ENCODE assay signal across 32 cellular contexts in genomic region chr5:148224131-148224742, GRCh38. TPM values are rescaled to one million over a fixed set of nuclear protein-coding genes. Genes with fewer than 3 reads are reported as not detected.
A peak's percentile ranks its signal among the peaks of the same experiment; 100 is the strongest.
DNase-seq lines count a peak whose midpoint lies in the region; ATAC-seq and TF ChIP-seq lines count a peak whose summit lies in the region.
"Had no signal": no experiment of that assay in that cellular context is flagged by ENCODE, and none has a peak within 500 bp of the region (broad histone marks: within the 10 kb centered on the region; RNA-seq: fewer than 3 reads in every experiment).

No MANE protein-coding gene starts in this region.

- no peaks in the 10 kb centered on the region for H3K79me2 ChIP-seq in smooth muscle cell (ENCODE audit: low read depth)

- H3K9me3 ChIP-seq in smooth muscle cell (replicated peaks; ENCODE audit: low read depth) (no peaks in the 10 kb centered on the region), BE2C (no peaks in the 10 kb centered on the region)
- H3K9me3 ChIP-seq: ovary, stomach, thyroid gland had no signal

- 18% methylated on average over 2 of the region's 2 CpGs for WGBS in smooth muscle cell (ENCODE audit: low lambda C conversion rate)

- no peaks in the 10 kb centered on the region for H3K4me1 ChIP-seq in smooth muscle cell (ENCODE audit: low read depth)
- no peaks in the 10 kb centered on the region for H3K4me1 ChIP-seq in BE2C
- H3K4me1 ChIP-seq: stomach, thyroid gland had no signal

- peak; percentile 70 for ATAC-seq in esophagus mucosa
- no peak for ATAC-seq in HG02970 (IDR thresholded peaks at IDR 0.05; ENCODE audit: low FRiP score, unreplicated experiment)
- ATAC-seq: activated CD8-positive, alpha-beta memory T cell treated with anti-CD3 and anti-CD28 coated beads, Interleukin-2, amount 10 ng/mL, durations not matched to agents 7 days and 5 days had no signal

- peak overlapping the region; percentile 19 for H3K9ac ChIP-seq in smooth muscle cell (ENCODE audit: low read depth)

- H4K20me1 ChIP-seq in smooth muscle cell (ENCODE audit: low read depth): no peaks in the 10 kb centered on the region

- H3K36me3 ChIP-seq in smooth muscle cell (ENCODE audit: low read depth) (no peaks in the 10 kb centered on the region), BE2C (no peaks in the 10 kb centered on the region; the same call in 1 of the 2 replicates)
- H3K36me3 ChIP-seq: ovary, stomach, thyroid gland had no signal

- intact Hi-C loops in posterior cingulate gyrus (cut with DNase I): no loop called here

- peak overlapping the region; percentile 74 for H3K27ac ChIP-seq in smooth muscle cell (ENCODE audit: low read depth)
- H3K27ac ChIP-seq: ovary, SK-N-MC, stomach, thyroid gland had no signal

- H2AFZ ChIP-seq in smooth muscle cell (ENCODE audit: low read depth): no peak overlapping the region

- no peak overlapping the region for H3K4me3 ChIP-seq in smooth muscle cell
- no peak overlapping the region for H3K4me3 ChIP-seq in BE2C (ENCODE audit: low read depth, low read length)
- H3K4me3 ChIP-seq: ovary, SK-N-MC, stomach, thyroid gland had no signal

- no peak for TF ChIP-seq CTCF in smooth muscle cell (IDR thresholded peaks at IDR 0.05; ENCODE audit: borderline replicate concordance, insufficient read depth, poor library complexity, severe bottlenecking)
- no peak for TF ChIP-seq CTCF in BE2C (IDR thresholded peaks at IDR 0.05; ENCODE audit: low read depth, low read length)

- H3K27me3 ChIP-seq in smooth muscle cell (ENCODE audit: low read depth): peaks cover 5% of the 10 kb centered on the region
- no peaks in the 10 kb centered on the region for H3K27me3 ChIP-seq in BE2C
- H3K27me3 ChIP-seq: ovary, stomach, thyroid gland had no signal

- H3F3A ChIP-seq in smooth muscle cell (ENCODE audit: low read depth): no peaks in the 10 kb centered on the region

- no peak overlapping the region for H3K4me2 ChIP-seq in smooth muscle cell

- DNase-seq in EL: peak; percentile 2
- peak; percentile 39 for DNase-seq in M059J (ENCODE audit: low read depth)
- DNase-seq in smooth muscle cell (lab: John Stamatoyannopoulos, UW; ENCODE audit: unreplicated experiment): no peak
- DNase-seq in BE2C: no peak
- no peak for DNase-seq in posterior cingulate gyrus
- DNase-seq: activated CD4-positive, alpha-beta T cell treated with anti-CD3 and anti-CD28 coated beads, Interleukin-2, amount 50 U/mL, for 4 hours; activated CD4-positive, CD25-positive, alpha-beta regulatory T cell; activated CD8-positive, alpha-beta memory T cell treated with anti-CD3 and anti-CD28 coated beads, Interleukin-2, amount 10 ng/mL, durations not matched to agents 7 days and 5 days; activated naive CD4-positive, alpha-beta T cell treated with anti-CD3 and anti-CD28 coated beads for 36 hours; C1 segment of cervical spinal cord; GDM1; hypothalamus; immature natural killer cell; IMR-90; mesendoderm; NCI-H1048; NCI-H2107; ovary; retina; stimulated activated CD4-positive, alpha-beta T cell treated with anti-CD3 and anti-CD28 coated beads, Interleukin-1b, Interleukin-23, amount 100 ng/mL, for 48 hours; stomach; thyroid gland had no signal

RNA-seq across cellular contexts. Expression of gene MARCOL, which starts 14.1 kb away (rescaled TPM):
- not detected in 2 replicates for total RNA-seq in M059J (2014; rRNA removed; shearing (Covaris generic))
- total RNA-seq in esophagus mucosa (not detected), smooth muscle cell (1.2 TPM in 1 of 2 replicates, not detected in the other)
- polyA plus RNA-seq in smooth muscle cell: not detected in 2 replicates
- not detected for polyA plus RNA-seq in BE2C (2012; ENCODE audit: insufficient read depth, insufficient read length, low read depth)
- total RNA-seq: activated CD8-positive, alpha-beta memory T cell treated with anti-CD3 and anti-CD28 coated beads, Interleukin-2, amount 10 ng/mL, durations not matched to agents 7 days and 5 days; activated naive CD4-positive, alpha-beta T cell treated with anti-CD3 and anti-CD28 coated beads for 36 hours; fibroblast of lung; IMR-90; LHCN-M2; OCI-LY7; stomach; T-helper 1 cell treated with Interleukin-12 subunit alpha and Interleukin-12 subunit beta and Interleukin-4 antibody, amounts not matched to agents 30 ng/mL and 1 ng/mL, for 36 hours; thyroid gland had no signal
- polyA plus RNA-seq: adipose tissue, AG04450, fibroblast of lung, immature natural killer cell, IMR-90, neural cell, ovary, stomach had no signal

RNA-seq across cellular contexts. Expression of gene SPINK6, which starts 21.4 kb away (rescaled TPM):
- total RNA-seq in M059J (2014; rRNA removed; shearing (Covaris generic)): not detected in 2 replicates
- total RNA-seq in esophagus mucosa (2.9 TPM), smooth muscle cell (102 and 218 TPM in 2 replicates)
- polyA plus RNA-seq in smooth muscle cell: 112 and 193 TPM in 2 replicates
- polyA plus RNA-seq in BE2C (2012; ENCODE audit: insufficient read depth, insufficient read length, low read depth): not detected
- total RNA-seq: activated CD8-positive, alpha-beta memory T cell treated with anti-CD3 and anti-CD28 coated beads, Interleukin-2, amount 10 ng/mL, durations not matched to agents 7 days and 5 days; activated naive CD4-positive, alpha-beta T cell treated with anti-CD3 and anti-CD28 coated beads for 36 hours; fibroblast of lung; IMR-90; LHCN-M2; OCI-LY7; stomach; T-helper 1 cell treated with Interleukin-12 subunit alpha and Interleukin-12 subunit beta and Interleukin-4 antibody, amounts not matched to agents 30 ng/mL and 1 ng/mL, for 36 hours; thyroid gland had no signal
- polyA plus RNA-seq: AG04450, fibroblast of lung, immature natural killer cell, IMR-90, neural cell, ovary, stomach had no signal

RNA-seq across cellular contexts. Expression of gene SPINK13, which starts 44.4 kb away (rescaled TPM):
- total RNA-seq in M059J (2014; rRNA removed; shearing (Covaris generic)): not detected in 2 replicates
- not detected for total RNA-seq in esophagus mucosa
- total RNA-seq in smooth muscle cell: not detected in 2 replicates
- not detected in 2 replicates for polyA plus RNA-seq in smooth muscle cell
- not detected for polyA plus RNA-seq in BE2C (2012; ENCODE audit: insufficient read depth, insufficient read length, low read depth)
- total RNA-seq: activated CD8-positive, alpha-beta memory T cell treated with anti-CD3 and anti-CD28 coated beads, Interleukin-2, amount 10 ng/mL, durations not matched to agents 7 days and 5 days; activated naive CD4-positive, alpha-beta T cell treated with anti-CD3 and anti-CD28 coated beads for 36 hours; fibroblast of lung; IMR-90; LHCN-M2; OCI-LY7; T-helper 1 cell treated with Interleukin-12 subunit alpha and Interleukin-12 subunit beta and Interleukin-4 antibody, amounts not matched to agents 30 ng/mL and 1 ng/mL, for 36 hours; thyroid gland had no signal
- polyA plus RNA-seq: AG04450, fibroblast of lung, immature natural killer cell, IMR-90, neural cell had no signal

RNA-seq across cellular contexts. Expression of gene SPINK14, which starts 55.9 kb away (rescaled TPM):
- not detected in 2 replicates for total RNA-seq in M059J (2014; rRNA removed; shearing (Covaris generic))
- total RNA-seq in esophagus mucosa (not detected), smooth muscle cell (not detected in 2 replicates)
- not detected in 2 replicates for polyA plus RNA-seq in smooth muscle cell
- not detected for polyA plus RNA-seq in BE2C (2012; ENCODE audit: insufficient read depth, insufficient read length, low read depth)
- total RNA-seq: activated CD8-positive, alpha-beta memory T cell treated with anti-CD3 and anti-CD28 coated beads, Interleukin-2, amount 10 ng/mL, durations not matched to agents 7 days and 5 days; activated naive CD4-positive, alpha-beta T cell treated with anti-CD3 and anti-CD28 coated beads for 36 hours; fibroblast of lung; IMR-90; LHCN-M2; OCI-LY7; ovary; stomach; T-helper 1 cell treated with Interleukin-12 subunit alpha and Interleukin-12 subunit beta and Interleukin-4 antibody, amounts not matched to agents 30 ng/mL and 1 ng/mL, for 36 hours; thyroid gland had no signal
- polyA plus RNA-seq: adipose tissue, AG04450, fibroblast of lung, immature natural killer cell, IMR-90, neural cell, ovary, stomach had no signal

Comparison
In these comparisons a context has a peak if more than half of its experiments do, and no peak if none do; other contexts are left out.
1. DNase-seq: peak in EL (single experiment) and M059J (single experiment); none in smooth muscle cell (single experiment), BE2C (single experiment) and posterior cingulate gyrus (0 of 10).
2. RNA of gene SPINK6, which starts 21.4 kb away (total RNA-seq): 102 to 218 TPM in smooth muscle cell; 2.9 TPM in esophagus mucosa (single experiment) and not detected in M059J; every median in the first group is over 10 times any median in the second.